14 cellular contexts compared by ENCODE assay signal in genomic region chr11:100928426-100928825, GRCh38.
DNase-seq lines count a peak whose midpoint lies in the region; ATAC-seq and TF ChIP-seq lines count a peak whose summit lies in the region.
"Had no signal": no experiment of that assay in that cellular context is flagged by ENCODE, and none has a peak within 500 bp of the region (broad histone marks: within the 10 kb centered on the region; RNA-seq: fewer than 3 reads in every experiment).

No MANE protein-coding gene starts in this region.

- H3K79me2 ChIP-seq in osteoblast (ENCODE audit: insufficient read depth, low read length): no peaks in the 10 kb centered on the region

- H4K20me1 ChIP-seq in IMR-90 (ENCODE audit: insufficient read depth, low read length) (no peaks in the 10 kb centered on the region), osteoblast (ENCODE audit: insufficient read depth, low read length) (no peaks in the 10 kb centered on the region)

- CTCF ChIA-PET in IMR-90 (lab: Yijun Ruan, JAX): interaction anchor here (1.2 to 1.4 kb wide), 2 partner anchors 54 to 352 kb away, joined by 4 to 5 read pairs; no protein-coding TSS in a partner anchor

- H3K4me3 ChIP-seq in IMR-90 (ENCODE audit: insufficient read depth, low read depth, low read length) (no peak overlapping the region), SJSA1 (no peak overlapping the region), osteoblast (ENCODE audit: insufficient read depth, low read length) (no peak overlapping the region), lower leg skin (ENCODE audit: low read depth, poor library complexity, severe bottlenecking) (no peak overlapping the region)
- H3K4me3 ChIP-seq: K562 had no signal

- peaks cover 3% of the 10 kb centered on the region; the same call in 1 of the 2 replicates for H3K9me1 ChIP-seq in IMR-90 (ENCODE audit: insufficient read depth, low read length)

- no peak for TF ChIP-seq CTCF in IMR-90 (conservative IDR thresholded peaks at IDR 0.05; ENCODE audit: low read depth, low read length)
- TF ChIP-seq CTCF in osteoblast (IDR thresholded peaks at IDR 0.05; ENCODE audit: extremely low read depth, low read depth, low read length): no peak
- no peak for TF ChIP-seq CTCF in lower leg skin (IDR thresholded peaks at IDR 0.05)

- no CpG with 5 or more reads among the region's 2 CpGs for WGBS in IMR-90 (ENCODE audit: extremely low coverage in 2 of 2, insufficient read length in 1 of 2), 2 experiments
- 92 to 96% methylated on average over 2 of the region's 2 CpGs for WGBS in lower leg skin, 2 donors

- peak overlapping the region; percentile 93 for H2BK5ac ChIP-seq in IMR-90 (ENCODE audit: low read depth, low read length, poor library complexity, severe bottlenecking)

- intact Hi-C loops in IMR-90 (cut with micrococcal nuclease): loop anchor here (2.0 to 5.0 kb wide), 2 partner anchors 51 to 66 kb away; no protein-coding TSS in a partner anchor
- intact Hi-C loops in lower leg skin (cut with DNase I; ENCODE audit: low total_unique reads): no loop called here

- no peak overlapping the region for H2AK5ac ChIP-seq in IMR-90 (ENCODE audit: low read depth, low read length)

- H2AFZ ChIP-seq in IMR-90 (replicated peaks; ENCODE audit: low read length, poor library complexity) (no peak overlapping the region), osteoblast (ENCODE audit: low read length) (no peak overlapping the region)

- no peak for TF ChIP-seq RAD21 in IMR-90 (IDR thresholded peaks at IDR 0.05; ENCODE audit: low read length)

- no peak overlapping the region for H3K9ac ChIP-seq in IMR-90 (ENCODE audit: low read depth, low read length)

- peaks cover 0 to 3% of the 10 kb centered on the region in 2 experiments; a peak in 1 of 4 replicates for H3K79me1 ChIP-seq in IMR-90 (ENCODE audit: low read depth in 1 of 2, low read length in 2 of 2)

- DNase-seq in EH (ENCODE audit: low read depth): peak; percentile 32
- DNase-seq in IMR-90: no peak
- DNase-seq in SJSA1 (ENCODE audit: low read depth in 1 of 2, low spot score in 2 of 2): peak in 1 of 2 experiments; percentile 25
- DNase-seq in osteoblast (ENCODE audit: insufficient read length, low spot score, missing footprints): no peak
- no peak for DNase-seq in lower leg skin (ENCODE audit: low spot score in 2 of 2)
- no peak for DNase-seq in NCI-H146 treated with DMSO at 0.1 percent for 48 hours (lab: John Stamatoyannopoulos, UW; ENCODE audit: unreplicated experiment)
- DNase-seq: Caco-2; CD4-positive, alpha-beta T cell; H9; NCI-H1092 treated with DMSO at 0.1 percent for 48 hours; NCI-H1694; NCI-H2081 treated with DMSO at 0.1 percent for 48 hours had no signal

- H3K9me3 ChIP-seq in IMR-90 (ENCODE audit: control insufficient read depth, insufficient read depth, low read length) (no peaks in the 10 kb centered on the region), SJSA1 (replicated peaks) (no peaks in the 10 kb centered on the region), osteoblast (ENCODE audit: low read depth, low read length) (no peaks in the 10 kb centered on the region)
- H3K9me3 ChIP-seq: Caco-2 had no signal

- no peak overlapping the region for H3K23ac ChIP-seq in IMR-90 (ENCODE audit: low read depth, low read length)

- no peak overlapping the region; the same call in 1 of the 2 replicates for H3K14ac ChIP-seq in IMR-90 (replicated peaks; ENCODE audit: low read depth, low read length)

- peak overlapping the region; percentile 28; the same call in 1 of the 2 replicates for H3K18ac ChIP-seq in IMR-90 (ENCODE audit: low read depth, low read length)

- H2BK20ac ChIP-seq in IMR-90 (ENCODE audit: low read depth, low read length): peak overlapping the region; percentile 96; the same call in 1 of the 2 replicates

- no TSS peak for BruUV-seq in IMR-90 (replicated peaks; lab: Mats Ljungman, UMichigan)

- H3K4me2 ChIP-seq in IMR-90 (ENCODE audit: low read depth, low read length) (no peak overlapping the region), osteoblast (ENCODE audit: insufficient read depth, low read length) (no peak overlapping the region)

- H2BK15ac ChIP-seq in IMR-90 (ENCODE audit: low read depth, low read length): peak overlapping the region; percentile 30; the same call in 1 of the 3 replicates

- no peaks in the 10 kb centered on the region for H3K36me3 ChIP-seq in IMR-90 (ENCODE audit: control insufficient read depth, insufficient read depth, low read length)
- H3K36me3 ChIP-seq in SJSA1: no peaks in the 10 kb centered on the region
- H3K36me3 ChIP-seq in osteoblast (ENCODE audit: insufficient read depth, low read length): no peaks in the 10 kb centered on the region

- no peak overlapping the region for H2AK9ac ChIP-seq in IMR-90 (replicated peaks; ENCODE audit: low read depth, low read length, poor library complexity)

- no peak for ATAC-seq in IMR-90 (ENCODE audit: low read depth)
- no peak for ATAC-seq in GM21526 (IDR thresholded peaks at IDR 0.05; ENCODE audit: low FRiP score, unreplicated experiment)
- ATAC-seq: K562 had no signal

- H3K27me3 ChIP-seq in IMR-90 (ENCODE audit: control insufficient read depth, insufficient read depth, low read length): no peaks in the 10 kb centered on the region
- no peaks in the 10 kb centered on the region for H3K27me3 ChIP-seq in SJSA1 (replicated peaks)
- H3K27me3 ChIP-seq in osteoblast (ENCODE audit: insufficient read depth, low read length): no peaks in the 10 kb centered on the region

- TF ChIP-seq POLR2A in IMR-90 (IDR thresholded peaks at IDR 0.05; ENCODE audit: low read depth, low read length): no peak
- TF ChIP-seq POLR2A in lower leg skin (IDR thresholded peaks at IDR 0.05): no peak

- dilution Hi-C loops in IMR-90 (cut with HindIII; ENCODE audit: low sequenced_read_pairs, unreplicated experiment): no loop called here

- peak overlapping the region; percentile 69; the same call in 1 of the 2 replicates for H3K4ac ChIP-seq in IMR-90 (ENCODE audit: low read depth, low read length)

- peak overlapping the region; percentile 25; the same call in 1 of the 2 replicates for H4K5ac ChIP-seq in IMR-90 (ENCODE audit: low read depth, low read length)

- POLR2A ChIA-PET in IMR-90 (lab: Charles Lee; ENCODE audit: unreplicated experiment): no interaction called here

- peaks cover 10% of the 10 kb centered on the region for H3K4me1 ChIP-seq in IMR-90 (ENCODE audit: control insufficient read depth, insufficient read depth, low read length)
- H3K4me1 ChIP-seq in SJSA1 (replicated peaks): peaks cover 43% of the 10 kb centered on the region
- H3K4me1 ChIP-seq in osteoblast (ENCODE audit: insufficient read depth, low read length): peaks cover 27% of the 10 kb centered on the region

- peak overlapping the region; percentile 52 for H3K27ac ChIP-seq in IMR-90 (ENCODE audit: insufficient read depth, low read length)
- H3K27ac ChIP-seq in SJSA1: peak overlapping the region; percentile 68
- peak overlapping the region; percentile 58 for H3K27ac ChIP-seq in osteoblast (ENCODE audit: low read depth, low read length)

- no peak overlapping the region; the same call in 1 of the 2 replicates for H3K56ac ChIP-seq in IMR-90 (ENCODE audit: extremely low read depth, insufficient read depth, low read length)

- no peak overlapping the region for H4K91ac ChIP-seq in IMR-90 (ENCODE audit: insufficient read depth, low read depth, low read length)

- peak overlapping the region; percentile 86 for H2BK120ac ChIP-seq in IMR-90 (ENCODE audit: low read depth, low read length)

- H4K8ac ChIP-seq in IMR-90 (ENCODE audit: low read depth in 2 of 2, low read length in 2 of 2): peak overlapping the region in 1 of 2 experiments; percentile 26; a peak in 2 of 4 replicates

- in situ Hi-C loops in IMR-90 (cut with MboI; ENCODE audit: low sequenced_read_pairs): loop anchor here (25.0 kb wide), 1 partner anchor 1416 kb away; no protein-coding TSS in a partner anchor

TF ChIP-seq in IMR-90, 13 proteins besides CTCF, POLR2A, EP300 and RAD21:
- TF ChIP-seq SMC3 (IDR thresholded peaks at IDR 0.05; ENCODE audit: low read depth, low read length): no peak
- TF ChIP-seq CEBPB (IDR thresholded peaks at IDR 0.05; ENCODE audit: low read depth, low read length): no peak
- TF ChIP-seq CHD1 (IDR thresholded peaks at IDR 0.05; ENCODE audit: low read depth, low read length): no peak
- no peak for TF ChIP-seq FOS (IDR thresholded peaks at IDR 0.05; ENCODE audit: low read depth, low read length)
- TF ChIP-seq, protein P1, sequence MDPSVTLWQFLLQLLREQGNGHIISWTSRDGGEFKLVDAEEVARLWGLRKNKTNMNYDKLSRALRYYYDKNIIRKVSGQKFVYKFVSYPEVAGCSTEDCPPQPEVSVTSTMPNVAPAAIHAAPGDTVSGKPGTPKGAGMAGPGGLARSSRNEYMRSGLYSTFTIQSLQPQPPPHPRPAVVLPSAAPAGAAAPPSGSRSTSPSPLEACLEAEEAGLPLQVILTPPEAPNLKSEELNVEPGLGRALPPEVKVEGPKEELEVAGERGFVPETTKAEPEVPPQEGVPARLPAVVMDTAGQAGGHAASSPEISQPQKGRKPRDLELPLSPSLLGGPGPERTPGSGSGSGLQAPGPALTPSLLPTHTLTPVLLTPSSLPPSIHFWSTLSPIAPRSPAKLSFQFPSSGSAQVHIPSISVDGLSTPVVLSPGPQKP (IDR thresholded peaks at IDR 0.05; ENCODE audit: borderline replicate concordance, low read depth, low read length): no peak
- TF ChIP-seq MAFK (IDR thresholded peaks at IDR 0.05; ENCODE audit: low read depth, low read length): no peak
- TF ChIP-seq MXI1 (IDR thresholded peaks at IDR 0.05; ENCODE audit: borderline replicate concordance, low read depth, low read length): no peak
- no peak for TF ChIP-seq BHLHE40 (IDR thresholded peaks at IDR 0.05; ENCODE audit: low read depth, low read length)
- TF ChIP-seq RFX5 (IDR thresholded peaks at IDR 0.05; ENCODE audit: low read depth, low read length): no peak
- TF ChIP-seq MAZ (IDR thresholded peaks at IDR 0.05; ENCODE audit: borderline replicate concordance, low read depth, low read length): no peak
